ENCODE assay signal across 18 cellular contexts in genomic region chr4:86878640-86879039, GRCh38. TPM values are rescaled to one million over a fixed set of nuclear protein-coding genes. Genes with fewer than 3 reads are reported as not detected.
A peak's percentile ranks its signal among the peaks of the same experiment; 100 is the strongest.
DNase-seq lines count a peak whose midpoint lies in the region; ATAC-seq, FAIRE-seq and TF ChIP-seq lines count a peak whose summit lies in the region.
"Had no signal": no experiment of that assay in that cellular context is flagged by ENCODE, and none has a peak within 500 bp of the region (broad histone marks: within the 10 kb centered on the region; RNA-seq: fewer than 3 reads in every experiment).

No MANE protein-coding gene starts in this region.

- POLR2A ChIA-PET in HEK293T (lab: Yijun Ruan, JAX) (no interaction called here), H1 (lab: Charles Lee; ENCODE audit: partially characterized antibody) (interaction anchor here (0.8 to 1.2 kb wide), 2 partner anchors 9 to 13 kb away, joined by 3 read pairs; no protein-coding TSS in a partner anchor)

- H3K36me3 Mint-ChIP-seq in CD14-positive monocyte, result no peaks in the 10 kb centered on the region
- H3K36me3 Mint-ChIP-seq in neural crest cell (ENCODE audit: low read depth), result peaks cover 16% of the 10 kb centered on the region

- no peaks in the 10 kb centered on the region for H3K4me1 Mint-ChIP-seq in CD14-positive monocyte
- no peaks in the 10 kb centered on the region for H3K4me1 Mint-ChIP-seq in neural crest cell

- H2BK12ac ChIP-seq in H1 (ENCODE audit: low read depth, low read length), result no peak overlapping the region

- H2BK15ac ChIP-seq in H1 (ENCODE audit: low read length), result no peak overlapping the region

- no peak for TF ChIP-seq POLR2A in H1 (IDR thresholded peaks at IDR 0.05; ENCODE audit: control extremely low read depth in 1 of 2, low read depth in 2 of 2, low read length in 2 of 2)

- no peak overlapping the region for H3K14ac ChIP-seq in H1 (ENCODE audit: insufficient read length)

- no peak for FAIRE-seq in H1 (lab: Jason Lieb, UNC)
- FAIRE-seq: A204.1 had no signal

- H4K20me1 ChIP-seq in H1 (replicated peaks in 1 of 2; ENCODE audit: control insufficient read depth in 1 of 2, insufficient read depth in 2 of 2, low read length in 2 of 2), result no peaks in the 10 kb centered on the region

- H3K4me1 ChIP-seq in H1 (replicated peaks in 1 of 4; ENCODE audit: control insufficient read depth in 3 of 4, insufficient read depth in 4 of 4, low read length in 3 of 4), result peaks cover 0 to 3% (median 1%) of the 10 kb centered on the region in 4 experiments; a peak in 3 of 7 replicates
- H3K4me1 ChIP-seq: HAP-1 had no signal

- no peak overlapping the region for H4K5ac ChIP-seq in H1 (ENCODE audit: insufficient read length, low read depth, low read length)

- H3K4me3 Mint-ChIP-seq in CD14-positive monocyte, result no peak overlapping the region
- no peak overlapping the region for H3K4me3 Mint-ChIP-seq in neural crest cell

- no peaks in the 10 kb centered on the region for H3K23me2 ChIP-seq in H1 (ENCODE audit: low read depth, low read length)

- TF ChIP-seq EP300 in H1 (IDR thresholded peaks at IDR 0.05; ENCODE audit: borderline replicate concordance in 1 of 2, low read depth in 2 of 2, low read length in 2 of 2), result no peak

- no peak overlapping the region for H3K27ac Mint-ChIP-seq in CD14-positive monocyte
- no peak overlapping the region for H3K27ac Mint-ChIP-seq in neural crest cell (ENCODE audit: unreplicated experiment)

- no peaks in the 10 kb centered on the region for H3K79me1 ChIP-seq in H1 (ENCODE audit: low read depth, low read length)

- H2BK5ac ChIP-seq in H1 (ENCODE audit: low read depth, low read length), result no peak overlapping the region

- H2BK20ac ChIP-seq in H1 (ENCODE audit: low read length), result no peak overlapping the region

- H3K9me3 Mint-ChIP-seq in CD14-positive monocyte, result peaks cover 11 to 25% (median 20%) of the 10 kb centered on the region in 7 donors
- H3K9me3 Mint-ChIP-seq in neural crest cell, result peaks cover 14% of the 10 kb centered on the region

- no peak overlapping the region for H3K4me3 ChIP-seq in H1 (ENCODE audit: extremely low read depth in 1 of 4, insufficient read depth in 2 of 4, low read depth in 3 of 4, low read length in 4 of 4)
- H3K4me3 ChIP-seq: HAP-1 had no signal

- H3K36me3 ChIP-seq in H1 (ENCODE audit: control insufficient read depth in 2 of 4, insufficient read depth in 4 of 4, low read length in 3 of 4), result no peaks in the 10 kb centered on the region
- H3K36me3 ChIP-seq: HAP-1 had no signal

- no peak for ATAC-seq in GM21423 (IDR thresholded peaks at IDR 0.05; ENCODE audit: unreplicated experiment)

- 78% methylated on average over 2 of the region's 2 CpGs; no CpG with 5 or more reads in 1 of the 2 experiments for WGBS in H1 (ENCODE audit: extremely low coverage in 1 of 2, insufficient coverage in 1 of 2, insufficient read length in 1 of 2, insufficient replicate concordance in 2 of 2, low coverage in 1 of 2, low lambda C conversion rate in 2 of 2, missing lambda C conversion rate in 1 of 2), 2 experiments

- H2AK5ac ChIP-seq in H1 (ENCODE audit: low read depth, low read length), result no peak overlapping the region

- intact Hi-C loops in CD14-positive monocyte (cut with micrococcal nuclease), result no loop called here

- TF ChIP-seq CTCF in CD14-positive monocyte (IDR thresholded peaks at IDR 0.05), result peak; percentile 16
- TF ChIP-seq CTCF in H1 (IDR thresholded peaks at IDR 0.05; ENCODE audit: control extremely low read depth in 1 of 3, insufficient read depth in 1 of 3, low read depth in 1 of 3, low read length in 3 of 3), result peak in 2 of 3 experiments; percentile 5 to 45; a peak in 1 of 4 replicates
- peak; percentile 26 for TF ChIP-seq CTCF in neural crest cell (conservative IDR thresholded peaks at IDR 0.05)

- no peak overlapping the region for H3K18ac ChIP-seq in H1 (ENCODE audit: extremely low read depth, low read length)

- CTCF ChIA-PET in HEK293T (lab: Yijun Ruan, JAX), result interaction anchor here (0.9 kb wide), 1 partner anchor 382 kb away, joined by 3 read pairs; no protein-coding TSS in a partner anchor
- CTCF ChIA-PET in H1 (lab: Charles Lee; ENCODE audit: partially characterized antibody), result interaction anchor here (0.6 to 2.7 kb wide), 17 partner anchors 8 to 384 kb away, joined by 3 to 11 read pairs (median 4); partner anchors contain the start of gene SLC10A6

- H4K91ac ChIP-seq in H1 (replicated peaks; ENCODE audit: insufficient read length, low read length), result no peak overlapping the region

- no peak overlapping the region for H4K8ac ChIP-seq in H1 (ENCODE audit: extremely low read depth, insufficient read depth, low read length)

- H2AFZ ChIP-seq in H1 (ENCODE audit: low read length), result no peak overlapping the region; the same call in 1 of the 2 replicates

- H3K4ac ChIP-seq in H1 (replicated peaks; ENCODE audit: insufficient read length, low read depth, low read length), result no peak overlapping the region

- H3K79me2 ChIP-seq in H1 (ENCODE audit: control insufficient read depth in 1 of 2, insufficient read depth in 2 of 2, low read length in 2 of 2), result no peaks in the 10 kb centered on the region

- peak; percentile 20 to 22; a peak in 2 of 4 replicates for TF ChIP-seq RAD21 in H1 (IDR thresholded peaks at IDR 0.05 in 1 of 2, conservative IDR thresholded peaks at IDR 0.05 in 1 of 2; ENCODE audit: low read depth in 2 of 2, low read length in 2 of 2)

- H3K9me3 ChIP-seq in H1 (ENCODE audit: insufficient read depth in 2 of 2, low read depth in 1 of 2, low read length in 1 of 2), result peaks cover 0 to 9% of the 10 kb centered on the region in 2 experiments; a peak in 1 of 4 replicates

- H3K27me3 ChIP-seq in H1 (replicated peaks in 1 of 4; ENCODE audit: control insufficient read depth in 3 of 4, extremely low read depth in 1 of 4, insufficient read depth in 3 of 4, low read length in 3 of 4), result no peaks in the 10 kb centered on the region

- H3K27me3 Mint-ChIP-seq in CD14-positive monocyte (ENCODE audit: low read depth in 3 of 3), result peaks cover 0 to 2% (median 0%) of the 10 kb centered on the region in 3 donors
- H3K27me3 Mint-ChIP-seq in neural crest cell (ENCODE audit: low read depth), result no peaks in the 10 kb centered on the region

- no peak overlapping the region for H2BK120ac ChIP-seq in H1 (replicated peaks; ENCODE audit: low read depth, low read length)

- DNase-seq in CD14-positive monocyte (ENCODE audit: low spot score) (no peak), HEK293T (ENCODE audit: extremely low spot score) (peak; percentile 10), H1 (ENCODE audit: low read depth in 1 of 2, low spot score in 2 of 2) (no peak), neural crest cell (ENCODE audit: low read depth, low spot score) (no peak), HuH-7.5 (ENCODE audit: low spot score) (no peak)
- no peak for DNase-seq in stimulated activated naive CD4-positive, alpha-beta T cell (lab: John Stamatoyannopoulos, UW)
- DNase-seq: C1 segment of cervical spinal cord, GF-D8, KBM-7, NCI-H1048, NCI-H1436 treated with DMSO at 0.1 percent for 48 hours, NCI-H2029 treated with DMSO at 0.1 percent for 48 hours, NCI-H524 had no signal

- no peak overlapping the region for H3K56ac ChIP-seq in H1 (replicated peaks; ENCODE audit: insufficient read length, low read depth, low read length)

- no peak overlapping the region for H3K27ac ChIP-seq in H1 (ENCODE audit: low read depth, low read length)

- no peak overlapping the region for H3K9ac ChIP-seq in H1 (replicated peaks in 1 of 4; ENCODE audit: extremely low read depth in 1 of 4, low read depth in 3 of 4, low read length in 3 of 4)

- no peak overlapping the region for H3K23ac ChIP-seq in H1 (ENCODE audit: insufficient read length)

- no peak overlapping the region for H3K4me2 ChIP-seq in H1 (ENCODE audit: insufficient read depth in 1 of 2, low read depth in 2 of 2, low read length in 2 of 2)

TF ChIP-seq in HEK293T, 16 proteins besides CTCF, POLR2A, EP300 and RAD21 (continues in another document):
- TF ChIP-seq SP1 (IDR thresholded peaks at IDR 0.05) (no peak), LEF1 (IDR thresholded peaks at IDR 0.05; ENCODE audit: borderline replicate concordance) (no peak)

TF ChIP-seq in H1, 55 proteins besides CTCF, POLR2A, EP300 and RAD21 (continues in another document):
- no peak for TF ChIP-seq KDM5A (IDR thresholded peaks at IDR 0.05; ENCODE audit: low read length)

RNA-seq across cellular contexts. Expression of gene C4orf36, which starts 13.6 kb away (rescaled TPM):
- polyA plus RNA-seq in CD14-positive monocyte (under 1 TPM in 1 of 2 donors, not detected in 1; 0.14 TPM), H1 (2011; rRNA removed) (1.2 and 1.4 TPM in 2 replicates)
- 1.5 TPM in 2 replicates for total RNA-seq in H1 (2021; fragmentation: NEBNext Ultra II Directional; extraction: Animal tissue kit (Norgen Biotek cat#: 25700))
- polyA plus RNA-seq in H1 (2011; cell fraction: cytosol; rRNA removed), result 1.8 TPM
- polyA plus RNA-seq in H1 (2011; cell fraction: nucleus; rRNA removed), result 1.7 TPM
- 1.4 to 2.5 TPM (median 1.9 TPM) in 4 replicates for polyA plus RNA-seq in H1 (2012, experiment 1 of 2)
- 1.6 TPM for polyA plus RNA-seq in H1 (2012, experiment 2 of 2)
- polyA plus RNA-seq in H1 (2013, experiment 1 of 2), result 0.71 TPM
- polyA plus RNA-seq in H1 (2013, experiment 2 of 2), result 1.4 TPM
- polyA minus RNA-seq in H1 (2011; rRNA and poly(A)+ RNA removed), result 0.98 and 1.4 TPM in 2 replicates
- 1.0 TPM for polyA minus RNA-seq in H1 (2011; cell fraction: cytosol; rRNA and poly(A)+ RNA removed)
- polyA minus RNA-seq in H1 (2011; cell fraction: nucleus; rRNA and poly(A)+ RNA removed), result 0.90 TPM
- 1.9 and 3.2 TPM in 2 replicates for total RNA-seq in neural crest cell

RNA-seq across cellular contexts. Expression of gene SLC10A6, which starts 29.5 kb away (rescaled TPM):
- not detected for polyA plus RNA-seq in CD14-positive monocyte
- 0.21 TPM in 1 of 2 replicates, not detected in the other for total RNA-seq in H1 (2021; fragmentation: NEBNext Ultra II Directional; extraction: Animal tissue kit (Norgen Biotek cat#: 25700))
- not detected in 2 replicates for polyA plus RNA-seq in H1 (2011; rRNA removed)
- polyA plus RNA-seq in H1 (2011; cell fraction: cytosol; rRNA removed), result 0.05 TPM
- 0.10 TPM for polyA plus RNA-seq in H1 (2011; cell fraction: nucleus; rRNA removed)
- 0.12 TPM in 1 of 4 replicates, not detected in the others for polyA plus RNA-seq in H1 (2012, experiment 1 of 2)
- polyA plus RNA-seq in H1 (2012, experiment 2 of 2), result not detected
- polyA plus RNA-seq in H1 (2013, experiment 1 of 2), result not detected
- polyA plus RNA-seq in H1 (2013, experiment 2 of 2), result 0.04 TPM
- not detected in 2 replicates for polyA minus RNA-seq in H1 (2011; rRNA and poly(A)+ RNA removed)
- not detected for polyA minus RNA-seq in H1 (2011; cell fraction: cytosol; rRNA and poly(A)+ RNA removed)
- polyA minus RNA-seq in H1 (2011; cell fraction: nucleus; rRNA and poly(A)+ RNA removed), result not detected
- total RNA-seq in neural crest cell, result not detected in 2 replicates
- total RNA-seq: Daoy, SK-MEL-5 had no signal

RNA-seq across cellular contexts. Expression of gene AFF1, which starts 56.2 kb away (rescaled TPM):
- polyA plus RNA-seq in CD14-positive monocyte, result 10 to 100 TPM in 1 of 2 donors, 1 to 10 TPM in 1; 7.5 to 20.9 TPM
- total RNA-seq in H1 (2021; fragmentation: NEBNext Ultra II Directional; extraction: Animal tissue kit (Norgen Biotek cat#: 25700)), result 85.4 and 85.5 TPM in 2 replicates
- polyA plus RNA-seq in H1 (2011; rRNA removed), result 14.8 and 24.6 TPM in 2 replicates
- 14.7 TPM for polyA plus RNA-seq in H1 (2011; cell fraction: cytosol; rRNA removed)
- polyA plus RNA-seq in H1 (2011; cell fraction: nucleus; rRNA removed), result 39.6 TPM
- polyA plus RNA-seq in H1 (2012, experiment 1 of 2), result 16.6 to 29.0 TPM (median 21.1 TPM) in 4 replicates
- polyA plus RNA-seq in H1 (2012, experiment 2 of 2), result 1.9 TPM
- 29.1 TPM for polyA plus RNA-seq in H1 (2013, experiment 1 of 2)
- polyA plus RNA-seq in H1 (2013, experiment 2 of 2), result 29.0 TPM
- polyA minus RNA-seq in H1 (2011; rRNA and poly(A)+ RNA removed), result 104 and 106 TPM in 2 replicates
- polyA minus RNA-seq in H1 (2011; cell fraction: cytosol; rRNA and poly(A)+ RNA removed), result 44.7 TPM
- 152 TPM for polyA minus RNA-seq in H1 (2011; cell fraction: nucleus; rRNA and poly(A)+ RNA removed)
- 34.1 and 37.8 TPM in 2 replicates for total RNA-seq in neural crest cell
